In genomic region chr22:20009018-20009482, GRCh38 we compare ENCODE assay signal across 1 cellular context.
TF ChIP-seq lines count a peak whose summit lies in the region.

No MANE protein-coding gene starts in this region.

TF ChIP-seq in K562, 482 proteins besides CTCF, POLR2A, EP300 and RAD21 (continues in another document):
- TF ChIP-seq YBX1 (IDR thresholded peaks at IDR 0.05) (no peak), SRF (CRISPR knock-in tag; IDR thresholded peaks at IDR 0.05) (0 out of 4 replicates have a peak, but pooled peaks of 1 of the 2 experiments have one; percentile 38), ATF3 (IDR thresholded peaks at IDR 0.05) (no peak), ATF3 (CRISPR knock-in tag; conservative IDR thresholded peaks at IDR 0.05) (no peak), JUNB (CRISPR knock-in tag; conservative IDR thresholded peaks at IDR 0.05) (no peak), NFATC3 (IDR thresholded peaks at IDR 0.05) (no peak), ZNF175 (CRISPR knock-in tag; IDR thresholded peaks at IDR 0.05; ENCODE audit: low read depth) (no peak), ZNF764 (CRISPR knock-in tag; IDR thresholded peaks at IDR 0.05; ENCODE audit: low read depth) (peak; percentile 83), SP2 (IDR thresholded peaks at IDR 0.05; ENCODE audit: extremely low read depth, low read depth, low read length, poor library complexity, severe bottlenecking) (peak; percentile 21), PCBP1 (IDR thresholded peaks at IDR 0.05; ENCODE audit: low read depth, low read length, poor library complexity, severe bottlenecking) (no peak), POLR2AphosphoS2 (IDR thresholded peaks at IDR 0.05; ENCODE audit: low read length) (no peak), TCF15 (CRISPR knock-in tag; IDR thresholded peaks at IDR 0.05) (peak; percentile 71), LCOR (CRISPR knock-in tag; IDR thresholded peaks at IDR 0.05) (no peak), ZBTB8A (IDR thresholded peaks at IDR 0.05; ENCODE audit: partially characterized antibody) (no peak), KDM5B (IDR thresholded peaks at IDR 0.05; ENCODE audit: insufficient replicate concordance, low read depth, low read length) (peak; percentile 9), ZMIZ1 (IDR thresholded peaks at IDR 0.05; ENCODE audit: low read depth in 2 of 2, low read length in 2 of 2) (no peak), NR1H2 (CRISPR knock-in tag; IDR thresholded peaks at IDR 0.05) (no peak), TCF7L2 (IDR thresholded peaks at IDR 0.05; ENCODE audit: low read depth, low read length) (no peak), SUPT5H (IDR thresholded peaks at IDR 0.05) (no peak), EGR1 (conservative IDR thresholded peaks at IDR 0.05) (peak; percentile 26; the same call in 1 of the 2 replicates), THAP12 (CRISPR knock-in tag; IDR thresholded peaks at IDR 0.05) (peak; percentile 54; the same call in 1 of the 2 replicates), CREB1 (IDR thresholded peaks at IDR 0.05) (0 out of 2 replicates have a peak, but pooled peaks have one; percentile 25), CREB1 (CRISPR knock-in tag; IDR thresholded peaks at IDR 0.05) (no peak), RUNX1 (IDR thresholded peaks at IDR 0.05; ENCODE audit: low read depth) (no peak), MYC (IDR thresholded peaks at IDR 0.05; ENCODE audit: low read depth, low read length) (no peak), MYC (CRISPR knock-in tag; IDR thresholded peaks at IDR 0.05; ENCODE audit: borderline replicate concordance, low read depth) (0 out of 2 replicates have a peak, but pooled peaks have one; percentile 10), RB1 (IDR thresholded peaks at IDR 0.05; ENCODE audit: low read depth) (0 out of 2 replicates have a peak, but pooled peaks have one; percentile 11)
- TF ChIP-seq, protein P1, sequence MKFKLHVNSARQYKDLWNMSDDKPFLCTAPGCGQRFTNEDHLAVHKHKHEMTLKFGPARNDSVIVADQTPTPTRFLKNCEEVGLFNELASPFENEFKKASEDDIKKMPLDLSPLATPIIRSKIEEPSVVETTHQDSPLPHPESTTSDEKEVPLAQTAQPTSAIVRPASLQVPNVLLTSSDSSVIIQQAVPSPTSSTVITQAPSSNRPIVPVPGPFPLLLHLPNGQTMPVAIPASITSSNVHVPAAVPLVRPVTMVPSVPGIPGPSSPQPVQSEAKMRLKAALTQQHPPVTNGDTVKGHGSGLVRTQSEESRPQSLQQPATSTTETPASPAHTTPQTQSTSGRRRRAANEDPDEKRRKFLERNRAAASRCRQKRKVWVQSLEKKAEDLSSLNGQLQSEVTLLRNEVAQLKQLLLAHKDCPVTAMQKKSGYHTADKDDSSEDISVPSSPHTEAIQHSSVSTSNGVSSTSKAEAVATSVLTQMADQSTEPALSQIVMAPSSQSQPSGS (CRISPR knock-in tag; IDR thresholded peaks at IDR 0.05): no peak
- TF ChIP-seq, protein P2, sequence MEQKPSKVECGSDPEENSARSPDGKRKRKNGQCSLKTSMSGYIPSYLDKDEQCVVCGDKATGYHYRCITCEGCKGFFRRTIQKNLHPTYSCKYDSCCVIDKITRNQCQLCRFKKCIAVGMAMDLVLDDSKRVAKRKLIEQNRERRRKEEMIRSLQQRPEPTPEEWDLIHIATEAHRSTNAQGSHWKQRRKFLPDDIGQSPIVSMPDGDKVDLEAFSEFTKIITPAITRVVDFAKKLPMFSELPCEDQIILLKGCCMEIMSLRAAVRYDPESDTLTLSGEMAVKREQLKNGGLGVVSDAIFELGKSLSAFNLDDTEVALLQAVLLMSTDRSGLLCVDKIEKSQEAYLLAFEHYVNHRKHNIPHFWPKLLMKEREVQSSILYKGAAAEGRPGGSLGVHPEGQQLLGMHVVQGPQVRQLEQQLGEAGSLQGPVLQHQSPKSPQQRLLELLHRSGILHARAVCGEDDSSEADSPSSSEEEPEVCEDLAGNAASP (IDR thresholded peaks at IDR 0.05): no peak
- TF ChIP-seq, protein P3, sequence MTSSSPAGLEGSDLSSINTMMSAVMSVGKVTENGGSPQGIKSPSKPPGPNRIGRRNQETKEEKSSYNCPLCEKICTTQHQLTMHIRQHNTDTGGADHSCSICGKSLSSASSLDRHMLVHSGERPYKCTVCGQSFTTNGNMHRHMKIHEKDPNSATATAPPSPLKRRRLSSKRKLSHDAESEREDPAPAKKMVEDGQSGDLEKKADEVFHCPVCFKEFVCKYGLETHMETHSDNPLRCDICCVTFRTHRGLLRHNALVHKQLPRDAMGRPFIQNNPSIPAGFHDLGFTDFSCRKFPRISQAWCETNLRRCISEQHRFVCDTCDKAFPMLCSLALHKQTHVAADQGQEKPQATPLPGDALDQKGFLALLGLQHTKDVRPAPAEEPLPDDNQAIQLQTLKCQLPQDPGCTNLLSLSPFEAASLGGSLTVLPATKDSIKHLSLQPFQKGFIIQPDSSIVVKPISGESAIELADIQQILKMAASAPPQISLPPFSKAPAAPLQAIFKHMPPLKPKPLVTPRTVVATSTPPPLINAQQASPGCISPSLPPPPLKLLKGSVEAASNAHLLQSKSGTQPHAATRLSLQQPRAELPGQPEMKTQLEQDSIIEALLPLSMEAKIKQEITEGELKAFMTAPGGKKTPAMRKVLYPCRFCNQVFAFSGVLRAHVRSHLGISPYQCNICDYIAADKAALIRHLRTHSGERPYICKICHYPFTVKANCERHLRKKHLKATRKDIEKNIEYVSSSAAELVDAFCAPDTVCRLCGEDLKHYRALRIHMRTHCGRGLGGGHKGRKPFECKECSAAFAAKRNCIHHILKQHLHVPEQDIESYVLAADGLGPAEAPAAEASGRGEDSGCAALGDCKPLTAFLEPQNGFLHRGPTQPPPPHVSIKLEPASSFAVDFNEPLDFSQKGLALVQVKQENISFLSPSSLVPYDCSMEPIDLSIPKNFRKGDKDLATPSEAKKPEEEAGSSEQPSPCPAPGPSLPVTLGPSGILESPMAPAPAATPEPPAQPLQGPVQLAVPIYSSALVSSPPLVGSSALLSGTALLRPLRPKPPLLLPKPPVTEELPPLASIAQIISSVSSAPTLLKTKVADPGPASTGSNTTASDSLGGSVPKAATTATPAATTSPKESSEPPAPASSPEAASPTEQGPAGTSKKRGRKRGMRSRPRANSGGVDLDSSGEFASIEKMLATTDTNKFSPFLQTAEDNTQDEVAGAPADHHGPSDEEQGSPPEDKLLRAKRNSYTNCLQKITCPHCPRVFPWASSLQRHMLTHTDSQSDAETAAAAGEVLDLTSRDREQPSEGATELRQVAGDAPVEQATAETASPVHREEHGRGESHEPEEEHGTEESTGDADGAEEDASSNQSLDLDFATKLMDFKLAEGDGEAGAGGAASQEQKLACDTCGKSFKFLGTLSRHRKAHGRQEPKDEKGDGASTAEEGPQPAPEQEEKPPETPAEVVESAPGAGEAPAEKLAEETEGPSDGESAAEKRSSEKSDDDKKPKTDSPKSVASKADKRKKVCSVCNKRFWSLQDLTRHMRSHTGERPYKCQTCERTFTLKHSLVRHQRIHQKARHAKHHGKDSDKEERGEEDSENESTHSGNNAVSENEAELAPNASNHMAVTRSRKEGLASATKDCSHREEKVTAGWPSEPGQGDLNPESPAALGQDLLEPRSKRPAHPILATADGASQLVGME (CRISPR knock-in tag; IDR thresholded peaks at IDR 0.05): peak; percentile 59; the same call in 1 of the 2 replicates
- TF ChIP-seq, protein P4, sequence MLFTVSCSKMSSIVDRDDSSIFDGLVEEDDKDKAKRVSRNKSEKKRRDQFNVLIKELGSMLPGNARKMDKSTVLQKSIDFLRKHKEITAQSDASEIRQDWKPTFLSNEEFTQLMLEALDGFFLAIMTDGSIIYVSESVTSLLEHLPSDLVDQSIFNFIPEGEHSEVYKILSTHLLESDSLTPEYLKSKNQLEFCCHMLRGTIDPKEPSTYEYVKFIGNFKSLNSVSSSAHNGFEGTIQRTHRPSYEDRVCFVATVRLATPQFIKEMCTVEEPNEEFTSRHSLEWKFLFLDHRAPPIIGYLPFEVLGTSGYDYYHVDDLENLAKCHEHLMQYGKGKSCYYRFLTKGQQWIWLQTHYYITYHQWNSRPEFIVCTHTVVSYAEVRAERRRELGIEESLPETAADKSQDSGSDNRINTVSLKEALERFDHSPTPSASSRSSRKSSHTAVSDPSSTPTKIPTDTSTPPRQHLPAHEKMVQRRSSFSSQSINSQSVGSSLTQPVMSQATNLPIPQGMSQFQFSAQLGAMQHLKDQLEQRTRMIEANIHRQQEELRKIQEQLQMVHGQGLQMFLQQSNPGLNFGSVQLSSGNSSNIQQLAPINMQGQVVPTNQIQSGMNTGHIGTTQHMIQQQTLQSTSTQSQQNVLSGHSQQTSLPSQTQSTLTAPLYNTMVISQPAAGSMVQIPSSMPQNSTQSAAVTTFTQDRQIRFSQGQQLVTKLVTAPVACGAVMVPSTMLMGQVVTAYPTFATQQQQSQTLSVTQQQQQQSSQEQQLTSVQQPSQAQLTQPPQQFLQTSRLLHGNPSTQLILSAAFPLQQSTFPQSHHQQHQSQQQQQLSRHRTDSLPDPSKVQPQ (CRISPR knock-in tag; IDR thresholded peaks at IDR 0.05; ENCODE audit: borderline replicate concordance): peak; percentile 33; the same call in 1 of the 2 replicates
- TF ChIP-seq, protein P5, sequence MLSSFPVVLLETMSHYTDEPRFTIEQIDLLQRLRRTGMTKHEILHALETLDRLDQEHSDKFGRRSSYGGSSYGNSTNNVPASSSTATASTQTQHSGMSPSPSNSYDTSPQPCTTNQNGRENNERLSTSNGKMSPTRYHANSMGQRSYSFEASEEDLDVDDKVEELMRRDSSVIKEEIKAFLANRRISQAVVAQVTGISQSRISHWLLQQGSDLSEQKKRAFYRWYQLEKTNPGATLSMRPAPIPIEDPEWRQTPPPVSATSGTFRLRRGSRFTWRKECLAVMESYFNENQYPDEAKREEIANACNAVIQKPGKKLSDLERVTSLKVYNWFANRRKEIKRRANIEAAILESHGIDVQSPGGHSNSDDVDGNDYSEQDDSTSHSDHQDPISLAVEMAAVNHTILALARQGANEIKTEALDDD (IDR thresholded peaks at IDR 0.05): no peak
- TF ChIP-seq, protein P6, sequence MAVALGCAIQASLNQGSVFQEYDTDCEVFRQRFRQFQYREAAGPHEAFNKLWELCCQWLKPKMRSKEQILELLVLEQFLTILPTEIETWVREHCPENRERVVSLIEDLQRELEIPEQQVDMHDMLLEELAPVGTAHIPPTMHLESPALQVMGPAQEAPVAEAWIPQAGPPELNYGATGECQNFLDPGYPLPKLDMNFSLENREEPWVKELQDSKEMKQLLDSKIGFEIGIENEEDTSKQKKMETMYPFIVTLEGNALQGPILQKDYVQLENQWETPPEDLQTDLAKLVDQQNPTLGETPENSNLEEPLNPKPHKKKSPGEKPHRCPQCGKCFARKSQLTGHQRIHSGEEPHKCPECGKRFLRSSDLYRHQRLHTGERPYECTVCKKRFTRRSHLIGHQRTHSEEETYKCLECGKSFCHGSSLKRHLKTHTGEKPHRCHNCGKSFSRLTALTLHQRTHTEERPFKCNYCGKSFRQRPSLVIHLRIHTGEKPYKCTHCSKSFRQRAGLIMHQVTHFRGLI (CRISPR knock-in tag; IDR thresholded peaks at IDR 0.05): 0 out of 2 replicates have a peak, but pooled peaks have one; percentile 24
- TF ChIP-seq, protein P7, sequence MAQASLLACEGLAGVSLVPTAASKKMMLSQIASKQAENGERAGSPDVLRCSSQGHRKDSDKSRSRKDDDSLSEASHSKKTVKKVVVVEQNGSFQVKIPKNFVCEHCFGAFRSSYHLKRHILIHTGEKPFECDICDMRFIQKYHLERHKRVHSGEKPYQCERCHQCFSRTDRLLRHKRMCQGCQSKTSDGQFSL (CRISPR knock-in tag; IDR thresholded peaks at IDR 0.05): no peak
- TF ChIP-seq, protein P7 (tag; IDR thresholded peaks at IDR 0.05): 0 out of 4 replicates have a peak, but pooled peaks of 1 of the 2 experiments have one; percentile 9
